22 cellular contexts compared by ENCODE assay signal in the genomic region with DNA sequence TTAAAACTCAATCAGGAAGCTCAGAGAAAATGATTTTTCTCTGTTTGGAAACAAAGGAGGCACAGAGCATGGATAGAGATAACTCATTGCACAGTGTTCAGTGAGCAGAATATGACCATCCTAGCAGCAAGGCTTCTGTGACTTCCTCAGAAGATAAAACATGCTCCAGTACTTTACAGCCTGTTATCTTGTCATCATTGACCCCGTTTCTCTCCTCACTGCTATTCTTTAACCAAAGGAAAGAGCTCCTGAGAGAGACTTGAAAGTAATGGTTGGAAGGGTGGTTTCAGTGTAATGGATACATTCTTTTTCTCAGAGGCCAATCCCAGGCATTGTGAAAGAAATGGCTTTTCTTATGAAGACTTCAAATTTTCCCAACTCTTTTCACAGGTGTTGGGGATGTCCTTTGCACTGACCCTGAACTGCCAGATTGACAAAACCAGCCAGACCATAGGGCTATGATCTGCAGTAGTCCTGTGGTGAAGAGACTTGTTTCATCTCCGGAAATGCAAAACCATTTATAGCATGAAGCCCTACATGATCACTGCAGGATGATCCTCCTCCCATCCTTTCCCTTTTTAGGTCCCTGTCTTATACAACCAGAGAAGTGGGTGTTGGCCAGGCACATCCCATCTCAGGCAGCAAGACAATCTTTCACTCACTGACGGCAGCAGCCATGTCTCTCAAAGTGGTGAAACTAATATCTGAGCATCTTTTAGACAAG. TPM values are rescaled to one million over a fixed set of nuclear protein-coding genes. Genes with fewer than 3 reads are reported as not detected.
DNase-seq lines count a peak whose midpoint lies in the region; ATAC-seq, FAIRE-seq and TF ChIP-seq lines count a peak whose summit lies in the region.
"Had no signal": no experiment of that assay in that cellular context is flagged by ENCODE, and none has a peak within 500 bp of the region (broad histone marks: within the 10 kb centered on the region; RNA-seq: fewer than 3 reads in every experiment).

No MANE protein-coding gene starts in this region.

- TF ChIP-seq POLR2A in K562 (conservative IDR thresholded peaks at IDR 0.05): no peak

- H3K4me1 ChIP-seq in K562 (replicated peaks in 1 of 2; ENCODE audit: control insufficient read depth in 2 of 2, insufficient read depth in 2 of 2, low read length in 2 of 2): peaks cover 0 to 7% of the 10 kb centered on the region in 2 experiments; a peak in 3 of 5 replicates
- H3K4me1 ChIP-seq: tibial artery had no signal

- H3K9ac ChIP-seq in K562 (ENCODE audit: insufficient read depth in 1 of 2, low read depth in 2 of 2, low read length in 2 of 2): no peak overlapping the region

- H3K9me3 ChIP-seq in K562 (replicated peaks; ENCODE audit: control insufficient read depth, insufficient read depth, low read depth, low read length): no peaks in the 10 kb centered on the region
- H3K9me3 ChIP-seq: heart left ventricle, tibial artery had no signal

- H3K27me3 ChIP-seq in K562 (ENCODE audit: control insufficient read depth in 2 of 2, insufficient read depth in 2 of 2, low read length in 2 of 2): no peaks in the 10 kb centered on the region
- H3K27me3 ChIP-seq: heart left ventricle, tibial artery had no signal

- no peaks in the 10 kb centered on the region; the same call in 2 of the 3 replicates for H3K79me2 ChIP-seq in K562 (ENCODE audit: control insufficient read depth, insufficient read depth, low read length)

- no peak overlapping the region for H3K4me2 ChIP-seq in K562 (ENCODE audit: insufficient read depth, low read length)

- H4K20me1 ChIP-seq in K562 (replicated peaks; ENCODE audit: control insufficient read depth, insufficient read depth, low read length): no peaks in the 10 kb centered on the region

- H3K27ac ChIP-seq in K562 (ENCODE audit: extremely low read depth, low read depth, low read length): no peak overlapping the region
- H3K27ac ChIP-seq: epithelial cell of prostate, heart left ventricle, tibial artery had no signal

- CTCF ChIA-PET in T-cell (lab: Charles Lee) (interaction anchor here in 1 of 2 donors (1.6 kb wide), 1 partner anchor 131 kb away, joined by 3 read pairs; no protein-coding TSS in a partner anchor), K562 (lab: Yijun Ruan, JAX; ENCODE audit: low intra/inter-chr PET ratio) (no interaction called here)

- no peak for TF ChIP-seq EP300 in K562 (IDR thresholded peaks at IDR 0.05; ENCODE audit: low read length)

- FAIRE-seq in K562 (lab: Jason Lieb, UNC): no peak
- FAIRE-seq: HTR-8/SVneo had no signal

- no peak for TF ChIP-seq RAD21 in K562 (CRISPR knock-in tag; conservative IDR thresholded peaks at IDR 0.05 in 1 of 2, IDR thresholded peaks at IDR 0.05 in 1 of 2)

- H2AFZ ChIP-seq in K562 (ENCODE audit: low read depth, low read length): no peak overlapping the region

- intact Hi-C loops in K562 (cut with micrococcal nuclease): no loop called here

- in situ Hi-C loops in K562 (cut with MboI): no loop called here

- DNase-seq in activated naive CD4-positive, alpha-beta T cell treated with anti-CD3 and anti-CD28 coated beads, Interleukin-2, amount 50 U/mL, for 16 hours: no peak
- no peak for DNase-seq in T-cell
- DNase-seq in K562 (ENCODE audit: extremely low read depth in 1 of 4, low spot score in 3 of 4): peak in 1 of 4 experiments; percentile 24
- DNase-seq in stimulated activated naive B cell treated with anti-CD40 and anti-IgM and Interleukin-4, amounts not matched to agents 10 μg/mL and 1 μg/mL and 100 μg/mL, for 72 hours: no peak
- DNase-seq in UCSD-AML1 (lab: John Stamatoyannopoulos, UW; ENCODE audit: unreplicated experiment): no peak
- DNase-seq in COR-L47 (lab: John Stamatoyannopoulos, UW): no peak
- no peak for DNase-seq in HK-2 (ENCODE audit: unreplicated experiment)
- DNase-seq: activated gamma-delta T cell treated with Interleukin-2 at 50 U/mL for 16 hours, cerebellar nuclear complex, heart left ventricle, Karpas-422, NCI-H1694, NCI-H69, nephron progenitor cell, T-helper 9 cell, tibial artery had no signal

- no peaks in the 10 kb centered on the region for H3K9me1 ChIP-seq in K562 (ENCODE audit: control insufficient read depth, insufficient read depth, low read length)

- H3K4me1 Mint-ChIP-seq in activated naive CD4-positive, alpha-beta T cell treated with anti-CD3 and anti-CD28 coated beads, Interleukin-2, amount 50 U/mL, for 24 hours: peaks cover 73% of the 10 kb centered on the region
- peaks cover 55 to 65% (median 65%) of the 10 kb centered on the region in 3 donors for H3K4me1 Mint-ChIP-seq in T-cell
- H3K4me1 Mint-ChIP-seq in stimulated activated naive B cell treated with anti-CD40 and anti-IgM and Interleukin-4, amounts not matched to agents 10 μg/mL and 1 μg/mL and 100 μg/mL, for 72 hours: peaks cover 42 to 73% of the 10 kb centered on the region in 2 donors
- H3K4me1 Mint-ChIP-seq: nephron progenitor cell had no signal

- peaks cover 62% of the 10 kb centered on the region for H3K36me3 Mint-ChIP-seq in activated naive CD4-positive, alpha-beta T cell treated with anti-CD3 and anti-CD28 coated beads, Interleukin-2, amount 50 U/mL, for 24 hours
- peaks cover 91% of the 10 kb centered on the region for H3K36me3 Mint-ChIP-seq in T-cell
- peaks cover 52 to 85% of the 10 kb centered on the region in 2 donors for H3K36me3 Mint-ChIP-seq in stimulated activated naive B cell treated with anti-CD40 and anti-IgM and Interleukin-4, amounts not matched to agents 10 μg/mL and 1 μg/mL and 100 μg/mL, for 72 hours
- H3K36me3 Mint-ChIP-seq: WTC11 had no signal

- no peak overlapping the region for H3K4me3 Mint-ChIP-seq in activated naive CD4-positive, alpha-beta T cell treated with anti-CD3 and anti-CD28 coated beads, Interleukin-2, amount 50 U/mL, for 24 hours
- H3K4me3 Mint-ChIP-seq in T-cell: no peak overlapping the region
- peak overlapping the region; percentile 26 to 31 for H3K4me3 Mint-ChIP-seq in stimulated activated naive B cell treated with anti-CD40 and anti-IgM and Interleukin-4, amounts not matched to agents 10 μg/mL and 1 μg/mL and 100 μg/mL, for 72 hours
- H3K4me3 Mint-ChIP-seq: nephron progenitor cell, WTC11 had no signal

- H3K27ac Mint-ChIP-seq in activated naive CD4-positive, alpha-beta T cell treated with anti-CD3 and anti-CD28 coated beads, Interleukin-2, amount 50 U/mL, for 24 hours: peak overlapping the region; percentile 69
- peak overlapping the region; percentile 68 to 89 for H3K27ac Mint-ChIP-seq in T-cell
- peak overlapping the region; percentile 84 for H3K27ac Mint-ChIP-seq in stimulated activated naive B cell treated with anti-CD40 and anti-IgM and Interleukin-4, amounts not matched to agents 10 μg/mL and 1 μg/mL and 100 μg/mL, for 72 hours
- H3K27ac Mint-ChIP-seq: nephron progenitor cell, WTC11 had no signal

- no peak overlapping the region for H3K4me3 ChIP-seq in K562
- H3K4me3 ChIP-seq: heart left ventricle, tibial artery had no signal

- POLR2A ChIA-PET in T-cell (lab: Charles Lee): no interaction called here
- POLR2A ChIA-PET in K562 (lab: Yijun Ruan, JAX): interaction anchor here (0.6 to 1.3 kb wide), 3 partner anchors 10 to 197 kb away, joined by 3 to 6 read pairs (median 3); no protein-coding TSS in a partner anchor

- no peaks in the 10 kb centered on the region for H3K27me3 Mint-ChIP-seq in activated naive CD4-positive, alpha-beta T cell treated with anti-CD3 and anti-CD28 coated beads, Interleukin-2, amount 50 U/mL, for 24 hours
- no peaks in the 10 kb centered on the region for H3K27me3 Mint-ChIP-seq in T-cell
- no peaks in the 10 kb centered on the region for H3K27me3 Mint-ChIP-seq in stimulated activated naive B cell treated with anti-CD40 and anti-IgM and Interleukin-4, amounts not matched to agents 10 μg/mL and 1 μg/mL and 100 μg/mL, for 72 hours

- no peaks in the 10 kb centered on the region for H3K9me3 Mint-ChIP-seq in activated naive CD4-positive, alpha-beta T cell treated with anti-CD3 and anti-CD28 coated beads, Interleukin-2, amount 50 U/mL, for 24 hours
- H3K9me3 Mint-ChIP-seq in T-cell: peaks cover 0 to 2% (median 2%) of the 10 kb centered on the region in 3 donors
- H3K9me3 Mint-ChIP-seq in stimulated activated naive B cell treated with anti-CD40 and anti-IgM and Interleukin-4, amounts not matched to agents 10 μg/mL and 1 μg/mL and 100 μg/mL, for 72 hours: peaks cover 0 to 3% of the 10 kb centered on the region in 2 donors
- H3K9me3 Mint-ChIP-seq: nephron progenitor cell, WTC11 had no signal

- peaks cover 32% of the 10 kb centered on the region; the same call in 1 of the 3 replicates for H3K36me3 ChIP-seq in K562 (ENCODE audit: control insufficient read depth, insufficient read depth, low read length)
- H3K36me3 ChIP-seq: tibial artery had no signal

- no peak for TF ChIP-seq CTCF in K562 (IDR thresholded peaks at IDR 0.05 in 2 of 3, conservative IDR thresholded peaks at IDR 0.05 in 1 of 3; ENCODE audit: insufficient read depth in 2 of 3, low read depth in 1 of 3, low read length in 3 of 3)

- ATAC-seq in T-cell (replicated peaks in 1 of 4) (no peak), K562 (peak; percentile 43)
- ATAC-seq in stimulated activated naive B cell treated with anti-CD40 and anti-IgM and Interleukin-4, amounts not matched to agents 10 μg/mL and 1 μg/mL and 100 μg/mL, for 72 hours (replicated peaks): peak; percentile 22 to 31
- ATAC-seq: heart left ventricle, WTC11 had no signal

- WGBS in K562 (ENCODE audit: insufficient coverage, low coverage, missing lambda C conversion rate): 35% methylated on average over 3 of the region's 3 CpGs

- no TSS peak for BruUV-seq in K562 (replicated peaks; lab: Mats Ljungman, UMichigan)

TF ChIP-seq in K562, 482 proteins besides CTCF, POLR2A, EP300 and RAD21 (continues in another document):
- TF ChIP-seq SOX6 (IDR thresholded peaks at IDR 0.05) (0 out of 2 replicates have a peak, but pooled peaks have one; percentile 15), ARID1B (IDR thresholded peaks at IDR 0.05) (no peak), ZNF436 (CRISPR knock-in tag; IDR thresholded peaks at IDR 0.05) (no peak)

RNA-seq across cellular contexts. Expression of a gene that starts 25.9 kb away (rescaled TPM):
- total RNA-seq in T-cell (100 to 1,000 TPM; 288 to 405 (median 386) TPM), K562 (2014; rRNA removed) (63.5 and 79.5 TPM in 2 replicates), K562 (2014; rRNA removed; fragmentation: Illumina TruSeq; extraction: Trizol) (105 and 109 TPM in 2 replicates), K562 (2015; rRNA removed; fragmentation: Illumina TruSeq; extraction: Trizol) (206 and 220 TPM in 2 replicates), K562 (2021) (68.2 and 79.5 TPM in 2 replicates)
- total RNA-seq in K562 (2011; cell fraction: chromatin; rRNA removed; ENCODE audit: low replicate concordance): 62.6 and 66.9 TPM in 2 replicates
- 68.4 and 75.0 TPM in 2 replicates for total RNA-seq in K562 (2011; cell fraction: nucleolus; rRNA removed)
- 78.3 and 90.2 TPM in 2 replicates for total RNA-seq in K562 (2011; cell fraction: nucleoplasm; rRNA removed)
- polyA plus RNA-seq in K562 (2011; rRNA removed) (144 and 443 TPM in 2 replicates), K562 (2014; fragmentation: Illumina TruSeq; extraction: Trizol) (121 and 131 TPM in 2 replicates), K562 (2014; fragmentation: Nextera tagmentation; extraction: Ambion mirVana) (100 to 1,000 TPM; 161 to 172 TPM), K562 (2014; rRNA removed) (106 and 112 TPM in 2 replicates)
- polyA plus RNA-seq in K562 (2011; cell fraction: cytosol; rRNA removed): 92.6 and 440 TPM in 2 replicates
- 106 and 451 TPM in 2 replicates for polyA plus RNA-seq in K562 (2011; cell fraction: nucleus; rRNA removed)
- 148 and 187 TPM in 2 replicates for polyA plus RNA-seq in K562 (2012)
- polyA minus RNA-seq in K562 (2011; rRNA and poly(A)+ RNA removed): 164 and 437 TPM in 2 replicates
- 36.6 and 74.4 TPM in 2 replicates for polyA minus RNA-seq in K562 (2011; cell fraction: cytosol; rRNA and poly(A)+ RNA removed)
- polyA minus RNA-seq in K562 (2011; cell fraction: nucleus; rRNA and poly(A)+ RNA removed): 21.5 and 140 TPM in 2 replicates
- total RNA-seq: fibroblast of villous mesenchyme, RPMI7951 had no signal

Comparison
In these comparisons a context has a peak if more than half of its experiments do, and no peak if none do; other contexts are left out.
1. H3K4me3 Mint-ChIP-seq: peak in stimulated activated naive B cell treated with anti-CD40 and anti-IgM and Interleukin-4, amounts not matched to agents 10 μg/mL and 1 μg/mL and 100 μg/mL, for 72 hours (2 of 2); none in activated naive CD4-positive, alpha-beta T cell treated with anti-CD3 and anti-CD28 coated beads, Interleukin-2, amount 50 U/mL, for 24 hours (single experiment) and T-cell (0 of 3).
2. ATAC-seq: peak in K562 (single experiment) and stimulated activated naive B cell treated with anti-CD40 and anti-IgM and Interleukin-4, amounts not matched to agents 10 μg/mL and 1 μg/mL and 100 μg/mL, for 72 hours (2 of 2); none in T-cell (0 of 4).
3. Peak in every context shown above with its lines, with median percentiles within 50 percentile points of each other: H3K27ac Mint-ChIP-seq.